Comparison of ENCODE assay signal across 11 cellular contexts in genomic region chr1:224080082-224080774, GRCh38. TPM values are rescaled to one million over a fixed set of nuclear protein-coding genes. Genes with fewer than 3 reads are reported as not detected.
DNase-seq lines count a peak whose midpoint lies in the region; ATAC-seq and TF ChIP-seq lines count a peak whose summit lies in the region.
"Had no signal": no experiment of that assay in that cellular context is flagged by ENCODE, and none has a peak within 500 bp of the region (broad histone marks: within the 10 kb centered on the region; RNA-seq: fewer than 3 reads in every experiment).

No MANE protein-coding gene starts in this region.

- H3K4me1 ChIP-seq in Panc1 (ENCODE audit: control insufficient read depth, insufficient read depth, low read length) = 0 out of 2 replicates have a peak, but pooled peaks cover 3% of the 10 kb centered on the region
- peaks cover 17% of the 10 kb centered on the region for H3K4me1 ChIP-seq in osteoblast (ENCODE audit: insufficient read depth, low read length)
- H3K4me1 ChIP-seq: spleen had no signal

- H4K20me1 ChIP-seq in osteoblast (ENCODE audit: insufficient read depth, low read length) = no peaks in the 10 kb centered on the region

- CTCF ChIA-PET in Panc1 (lab: Charles Lee) = interaction anchor here (0.6 to 0.7 kb wide), 2 partner anchors 35 to 90 kb away, joined by 4 to 5 read pairs; no protein-coding TSS in a partner anchor

- BruUV-seq in Panc1 (replicated peaks; lab: Mats Ljungman, UMichigan) = no TSS peak

- intact Hi-C loops in Panc1 (cut with micrococcal nuclease; ENCODE audit: unreplicated experiment) = no loop called here
- intact Hi-C loops in left colon (cut with DNase I, micrococcal nuclease) = no loop called here

- TF ChIP-seq CTCF in Panc1 (IDR thresholded peaks at IDR 0.05) (no peak), osteoblast (IDR thresholded peaks at IDR 0.05; ENCODE audit: extremely low read depth, low read depth, low read length) (no peak)

- H3K27me3 ChIP-seq in Panc1 (ENCODE audit: control insufficient read depth, insufficient read depth, low read length) (no peaks in the 10 kb centered on the region), osteoblast (ENCODE audit: insufficient read depth, low read length) (no peaks in the 10 kb centered on the region)
- H3K27me3 ChIP-seq: spleen had no signal

- in situ Hi-C loops in Panc1 (cut with HindIII; ENCODE audit: low pct_unique_long_range_greater_than_20kb, low sequenced_read_pairs) = no loop called here

- H3K4me3 ChIP-seq in Panc1 (ENCODE audit: low read depth in 2 of 2, low read length in 2 of 2) (no peak overlapping the region), osteoblast (ENCODE audit: insufficient read depth, low read length) (no peak overlapping the region)
- H3K4me3 ChIP-seq: spleen had no signal

- ATAC-seq in Panc1 (peak; percentile 83), left colon (no peak), GM21367 (IDR thresholded peaks at IDR 0.05; ENCODE audit: unreplicated experiment) (no peak)
- ATAC-seq: activated CD8-positive, alpha-beta T cell treated with anti-CD3 and anti-CD28 coated beads, Interleukin-2, amount 10 ng/mL, durations not matched to agents 7 days and 5 days; stimulated activated effector memory CD8-positive, alpha-beta T cell treated with anti-CD3 and anti-CD28 coated beads, Interleukin-12 subunit alpha, Interleukin-12 subunit beta, amount 100 ng/mL, for 72 hours had no signal

- H3K4me2 ChIP-seq in osteoblast (ENCODE audit: insufficient read depth, low read length) = no peak overlapping the region

- H2AFZ ChIP-seq in osteoblast (ENCODE audit: low read length) = peak overlapping the region; percentile 40

- POLR2A ChIA-PET in Panc1 (lab: Charles Lee) = no interaction called here

- H3K9me3 ChIP-seq in Panc1 (ENCODE audit: control insufficient read depth, insufficient read depth, low read depth, low read length) (no peaks in the 10 kb centered on the region), osteoblast (ENCODE audit: low read depth, low read length) (no peaks in the 10 kb centered on the region)
- H3K9me3 ChIP-seq: spleen had no signal

- TF ChIP-seq POLR2A in erythroblast (IDR thresholded peaks at IDR 0.05; ENCODE audit: low read length) = no peak

- peak; percentile 47 for DNase-seq in GM04504 (ENCODE audit: low read depth)
- DNase-seq in Panc1 (ENCODE audit: low read depth, low spot score) = no peak
- peak; percentile 15 to 63 for DNase-seq in erythroblast (lab: John Stamatoyannopoulos, UW)
- peak; percentile 38 for DNase-seq in osteoblast (ENCODE audit: insufficient read length, low spot score, missing footprints)
- no peak for DNase-seq in NCI-H1930 (lab: John Stamatoyannopoulos, UW)
- no peak for DNase-seq in left colon
- DNase-seq: activated CD8-positive, alpha-beta T cell treated with anti-CD3 and anti-CD28 coated beads, Interleukin-2, amount 10 ng/mL, durations not matched to agents 7 days and 5 days; NCI-H2227 treated with DMSO at 0.1 percent for 48 hours; spleen had no signal

- H3K36me3 ChIP-seq in Panc1 (ENCODE audit: control insufficient read depth, insufficient read depth, low read length) (no peaks in the 10 kb centered on the region), osteoblast (ENCODE audit: insufficient read depth, low read length) (no peaks in the 10 kb centered on the region)
- H3K36me3 ChIP-seq: spleen had no signal

- no peak overlapping the region for H3K27ac ChIP-seq in Panc1 (ENCODE audit: low read length)
- H3K27ac ChIP-seq in osteoblast (ENCODE audit: low read depth, low read length) = peak overlapping the region; percentile 3
- H3K27ac ChIP-seq: spleen had no signal

- no peaks in the 10 kb centered on the region for H3K79me2 ChIP-seq in osteoblast (ENCODE audit: insufficient read depth, low read length)

RNA-seq across cellular contexts. Expression of gene FBXO28, which starts 33.7 kb away (rescaled TPM):
- 36.6 TPM for total RNA-seq in Panc1 (2021; ENCODE audit: unreplicated experiment)
- 19.0 TPM for polyA plus RNA-seq in Panc1 (2012; ENCODE audit: insufficient read length)
- 35.5 and 36.5 TPM in 2 replicates for total RNA-seq in osteoblast
- 10 to 100 TPM; 33.2 to 34.0 TPM for total RNA-seq in left colon

Comparison
In these comparisons a context has a peak if more than half of its experiments do, and no peak if none do; other contexts are left out.
1. DNase-seq: peak in GM04504 (single experiment), erythroblast (2 of 2) and osteoblast (single experiment); none in Panc1 (single experiment), NCI-H1930 (0 of 2) and left colon (0 of 2).